ENCODE assay signal across 30 cellular contexts in genomic region chr6:20350215-20350614, GRCh38. TPM values are rescaled to one million over a fixed set of nuclear protein-coding genes. Genes with fewer than 3 reads are reported as not detected.
A peak's percentile ranks its signal among the peaks of the same experiment; 100 is the strongest.
DNase-seq lines count a peak whose midpoint lies in the region; ATAC-seq and TF ChIP-seq lines count a peak whose summit lies in the region.
"Had no signal": no experiment of that assay in that cellular context is flagged by ENCODE, and none has a peak within 500 bp of the region (broad histone marks: within the 10 kb centered on the region; RNA-seq: fewer than 3 reads in every experiment).

No MANE protein-coding gene starts in this region.

- POLR2A ChIA-PET in WTC11 (lab: Charles Lee): no interaction called here

- TF ChIP-seq CTCF in retinal pigment epithelial cell (conservative IDR thresholded peaks at IDR 0.05; ENCODE audit: low read depth, low read length): no peak
- no peak for TF ChIP-seq CTCF in WTC11 (IDR thresholded peaks at IDR 0.05)

- CTCF ChIA-PET in WTC11 (lab: Charles Lee): no interaction called here

- H3K27ac Mint-ChIP-seq in WTC11: no peak overlapping the region
- H3K27ac Mint-ChIP-seq: activated CD8-positive, alpha-beta memory T cell treated with anti-CD3 and anti-CD28 coated beads, Interleukin-2, amount 10 ng/mL, durations not matched to agents 7 days and 5 days; activated naive CD4-positive, alpha-beta T cell treated with anti-CD3 and anti-CD28 coated beads, Interleukin-2, amount 10 ng/mL, durations not matched to agents 7 days and 5 days; CD4-positive, CD25-positive, alpha-beta regulatory T cell; dendritic cell treated with granulocyte-macrophage colony-stimulating factor and Interleukin-4, amounts not matched to agents 40 ng/mL and 50 ng/mL, for 4 days; immature natural killer cell; mesothelial cell of epicardium; naive thymus-derived CD8-positive, alpha-beta T cell; T-helper 2 cell treated with Interferon-gamma antibody and Interleukin-4, amounts not matched to agents 5 μg/mL and 100 μg/mL, for 36 hours had no signal

- no peaks in the 10 kb centered on the region for H3K36me3 Mint-ChIP-seq in WTC11
- H3K36me3 Mint-ChIP-seq: CD4-positive, CD25-positive, alpha-beta regulatory T cell; mesothelial cell of epicardium; naive thymus-derived CD8-positive, alpha-beta T cell had no signal

- peak; percentile 8 for DNase-seq in GM04503 (ENCODE audit: low read depth)
- peak; percentile 95 for DNase-seq in amniotic epithelial cell (ENCODE audit: low read depth)
- DNase-seq in fibroblast of peridontal ligament (ENCODE audit: extremely low read depth): peak; percentile 13
- peak; percentile 91 for DNase-seq in retinal pigment epithelial cell (ENCODE audit: low read depth)
- DNase-seq in middle frontal gyrus (ENCODE audit: extremely low spot score, low spot score): no peak
- DNase-seq in stimulated activated CD4-positive, alpha-beta T cell treated with anti-CD3 and anti-CD28 coated beads, Interleukin-4, amount 100 ng/mL, for 24 hours: no peak
- DNase-seq in WTC11 (ENCODE audit: low spot score): no peak
- DNase-seq: activated CD4-positive, alpha-beta T cell treated with anti-CD3 and anti-CD28 coated beads, Interleukin-2, amount 50 U/mL, for 1 hour; activated CD8-positive, alpha-beta memory T cell treated with anti-CD3 and anti-CD28 coated beads, Interleukin-2, amount 10 ng/mL, durations not matched to agents 7 days and 5 days; activated naive CD4-positive, alpha-beta T cell treated with anti-CD3 and anti-CD28 coated beads, Interleukin-2, amount 10 ng/mL, durations not matched to agents 7 days and 5 days; caudate nucleus; CD4-positive, CD25-positive, alpha-beta regulatory T cell; foreskin keratinocyte; GOT3; hippocampal formation; immature natural killer cell; naive thymus-derived CD8-positive, alpha-beta T cell; NCI-H1105 treated with DMSO at 0.1 percent for 48 hours; NCI-H2029 treated with DMSO at 0.1 percent for 48 hours; NCI-H2227 treated with DMSO at 0.1 percent for 48 hours; right cardiac atrium; stimulated activated CD4-positive, alpha-beta T cell treated with anti-CD3 and anti-CD28 coated beads, Interleukin-15, amount 100 ng/mL, for 24 hours; stimulated activated naive CD8-positive, alpha-beta T cell treated with anti-CD3 and anti-CD28 coated beads, Interleukin-15, amount 100 ng/mL, for 72 hours; tibial artery had no signal

- no peak overlapping the region for H3K4me3 Mint-ChIP-seq in WTC11
- H3K4me3 Mint-ChIP-seq: activated CD8-positive, alpha-beta memory T cell treated with anti-CD3 and anti-CD28 coated beads, Interleukin-2, amount 10 ng/mL, durations not matched to agents 7 days and 5 days; activated naive CD4-positive, alpha-beta T cell treated with anti-CD3 and anti-CD28 coated beads, Interleukin-2, amount 10 ng/mL, durations not matched to agents 7 days and 5 days; CD4-positive, CD25-positive, alpha-beta regulatory T cell; dendritic cell treated with granulocyte-macrophage colony-stimulating factor and Interleukin-4, amounts not matched to agents 40 ng/mL and 50 ng/mL, for 4 days; immature natural killer cell; mesothelial cell of epicardium; naive thymus-derived CD8-positive, alpha-beta T cell; stimulated activated naive CD8-positive, alpha-beta T cell treated with anti-CD3 and anti-CD28 coated beads, Interleukin-15, amount 100 ng/mL, for 72 hours; T-helper 2 cell treated with Interferon-gamma antibody and Interleukin-4, amounts not matched to agents 5 μg/mL and 100 μg/mL, for 36 hours had no signal

- no peaks in the 10 kb centered on the region for H3K4me1 Mint-ChIP-seq in WTC11
- H3K4me1 Mint-ChIP-seq: activated naive CD4-positive, alpha-beta T cell treated with anti-CD3 and anti-CD28 coated beads, Interleukin-2, amount 10 ng/mL, durations not matched to agents 7 days and 5 days had no signal

- peaks cover 3% of the 10 kb centered on the region; the same call in 1 of the 2 replicates for H3K27me3 Mint-ChIP-seq in WTC11 (ENCODE audit: low read depth)
- H3K27me3 Mint-ChIP-seq: activated CD8-positive, alpha-beta memory T cell treated with anti-CD3 and anti-CD28 coated beads, Interleukin-2, amount 10 ng/mL, durations not matched to agents 7 days and 5 days; dendritic cell treated with granulocyte-macrophage colony-stimulating factor and Interleukin-4, amounts not matched to agents 40 ng/mL and 50 ng/mL, for 4 days; stimulated activated naive CD8-positive, alpha-beta T cell treated with anti-CD3 and anti-CD28 coated beads, Interleukin-15, amount 100 ng/mL, for 72 hours had no signal

- no peak overlapping the region for H3K4me3 ChIP-seq in retinal pigment epithelial cell (ENCODE audit: low read length)
- H3K4me3 ChIP-seq: tibial artery had no signal

- H3K9me3 Mint-ChIP-seq in WTC11: peaks cover 8% of the 10 kb centered on the region

- ATAC-seq in HG03135 (IDR thresholded peaks at IDR 0.05; ENCODE audit: unreplicated experiment) (no peak), WTC11 (no peak)
- ATAC-seq: activated CD8-positive, alpha-beta memory T cell treated with anti-CD3 and anti-CD28 coated beads, Interleukin-2, amount 10 ng/mL, durations not matched to agents 7 days and 5 days; foreskin keratinocyte; left lobe of liver; naive thymus-derived CD8-positive, alpha-beta T cell; right cardiac atrium; SK-N-SH treated with all-trans-retinoic acid at 6 μM for 48 hours; stimulated activated naive CD8-positive, alpha-beta T cell treated with anti-CD3 and anti-CD28 coated beads, Interleukin-15, amount 100 ng/mL, for 72 hours had no signal

TF ChIP-seq in WTC11, 78 proteins besides CTCF, POLR2A, EP300 and RAD21:
- TF ChIP-seq SMAD4 (CRISPR knock-in tag; IDR thresholded peaks at IDR 0.05): no peak
- TF ChIP-seq MXD4 (CRISPR knock-in tag; IDR thresholded peaks at IDR 0.05; ENCODE audit: borderline replicate concordance): no peak
- no peak for TF ChIP-seq ZNF416 (CRISPR knock-in tag; IDR thresholded peaks at IDR 0.05)
- no peak for TF ChIP-seq HMGA2 (CRISPR knock-in tag; IDR thresholded peaks at IDR 0.05)
- TF ChIP-seq ZNF425 (CRISPR knock-in tag; conservative IDR thresholded peaks at IDR 0.05): no peak

RNA-seq across cellular contexts. Expression of gene E2F3, which starts 51.5 kb away (rescaled TPM):
- total RNA-seq in WTC11 (2021): 29.2 to 30.2 TPM (median 30.0 TPM) in 3 replicates

Comparison
In these comparisons a context has a peak if more than half of its experiments do, and no peak if none do; other contexts are left out.
1. DNase-seq: peak in GM04503 (single experiment), amniotic epithelial cell (single experiment), fibroblast of peridontal ligament (single experiment) and retinal pigment epithelial cell (single experiment); none in middle frontal gyrus (single experiment), stimulated activated CD4-positive, alpha-beta T cell treated with anti-CD3 and anti-CD28 coated beads, Interleukin-4, amount 100 ng/mL, for 24 hours (single experiment) and WTC11 (single experiment).